Comparison of ENCODE assay signal across 8 cellular contexts in the genomic region with DNA sequence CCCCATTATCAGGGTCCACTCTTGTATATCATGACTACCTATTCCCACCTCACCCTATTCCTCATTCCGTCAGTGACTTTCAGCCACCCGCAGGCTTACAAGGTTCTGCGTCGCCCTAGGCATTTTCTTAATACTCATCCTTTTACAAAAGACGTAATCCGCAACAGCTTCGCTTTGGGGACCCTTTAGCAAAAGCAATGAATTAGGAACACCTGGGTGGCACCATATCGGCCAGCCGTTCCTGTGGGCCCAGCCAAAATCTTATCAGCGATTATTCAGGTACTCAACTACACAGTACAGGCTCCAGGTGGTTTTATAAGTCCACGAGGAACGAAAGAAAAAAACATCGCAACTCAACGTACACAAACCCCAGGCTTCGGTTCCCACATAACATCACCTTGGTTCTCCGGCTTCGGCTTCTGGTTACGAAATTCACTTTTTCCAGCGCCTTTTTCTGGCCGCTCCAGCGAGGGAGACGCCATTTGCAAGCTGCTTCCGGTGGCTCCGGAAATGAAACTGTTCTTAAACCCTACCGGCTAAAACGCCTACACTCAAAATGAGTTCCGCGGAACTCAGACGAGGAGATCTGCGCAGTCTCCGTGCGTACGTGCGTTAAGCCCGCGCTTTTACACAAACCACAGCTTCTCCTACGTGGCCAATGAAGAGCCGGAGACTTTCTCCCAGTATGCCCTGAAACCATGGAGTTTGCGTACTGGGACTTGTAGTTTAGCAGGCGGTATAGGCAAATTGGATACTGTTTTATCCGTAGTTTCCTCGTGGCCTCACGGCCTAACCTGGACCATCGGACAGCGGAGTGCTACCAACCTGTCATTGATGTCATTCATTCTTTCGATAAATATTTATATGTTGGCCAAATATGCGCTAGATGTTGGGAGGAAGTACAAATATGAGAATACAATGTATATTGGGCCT. TPM values are rescaled to one million over a fixed set of nuclear protein-coding genes. Genes with fewer than 3 reads are reported as not detected.
DNase-seq lines count a peak whose midpoint lies in the region; ATAC-seq and TF ChIP-seq lines count a peak whose summit lies in the region.

A gene (minus strand): TSS at position 494 of the 933 bp plus-strand sequence. CDS start 12 bp downstream, at position 482.

- peak within 1 kb of the TSS; percentile 77 to 79 for H3K4me3 ChIP-seq in left lung

- peaks cover 0 to 13% of the 10 kb centered on the region in 2 donors for H3K36me3 ChIP-seq in left lung

- H3K4me1 ChIP-seq in left lung = peaks cover 9 to 23% of the 10 kb centered on the region in 2 donors

- no peaks in the 10 kb centered on the region for H3K9me3 ChIP-seq in left lung

- H3K27ac ChIP-seq in C4-2B = peak within 1 kb of the TSS; percentile 77
- peak within 1 kb of the TSS; percentile 63 to 71 for H3K27ac ChIP-seq in left lung

- intact Hi-C loops in left lung (cut with DNase I) = no loop called here

- no peak for TF ChIP-seq CTCF in C4-2B (conservative IDR thresholded peaks at IDR 0.05)
- TF ChIP-seq CTCF in left lung (IDR thresholded peaks at IDR 0.05) = peak in 1 of 2 donors; percentile 1

- DNase-seq in NCI-H82 (lab: John Stamatoyannopoulos, UW) (peak; percentile 99), dermis blood vessel endothelial cell (peak; percentile 99), left lung (peak; percentile 89 to 94)
- peak; percentile 86 to 91 for DNase-seq in activated CD4-positive, alpha-beta T cell treated with anti-CD3 and anti-CD28 coated beads, Interleukin-2, amount 50 U/mL, for 48 hours
- DNase-seq in stimulated activated CD4-positive, alpha-beta T cell treated with anti-CD3 and anti-CD28 coated beads, Interleukin-2, amount 100 ng/mL, for 48 hours = peak; percentile 73 to 84

- no peaks in the 10 kb centered on the region for H3K27me3 ChIP-seq in left lung

- peak; percentile 99 for ATAC-seq in GM19397 (IDR thresholded peaks at IDR 0.05; ENCODE audit: unreplicated experiment)
- peak; percentile 95 for ATAC-seq in HG03571 (IDR thresholded peaks at IDR 0.05; ENCODE audit: unreplicated experiment)
- peak; percentile 99 for ATAC-seq in left lung

RNA-seq across cellular contexts. Expression of the gene that starts here (rescaled TPM):
- 51.9 and 76.4 TPM in 2 replicates for total RNA-seq in dermis blood vessel endothelial cell
- total RNA-seq in left lung = 10 to 100 TPM; 37.5 to 42.0 TPM

Comparison
In these comparisons a context has a peak if more than half of its experiments do, and no peak if none do; other contexts are left out.
1. Peak in every context shown above with its lines: DNase-seq, ATAC-seq, H3K4me3 ChIP-seq and H3K27ac ChIP-seq.